In genomic region chrX:13212191-13212651, GRCh38 we compare ENCODE assay signal across 14 cellular contexts.
DNase-seq lines count a peak whose midpoint lies in the region; TF ChIP-seq lines count a peak whose summit lies in the region.
"Had no signal": no experiment of that assay in that cellular context is flagged by ENCODE, and none has a peak within 500 bp of the region (broad histone marks: within the 10 kb centered on the region; RNA-seq: fewer than 3 reads in every experiment).

No MANE protein-coding gene starts in this region.

- H3K4me3 ChIP-seq in left ventricle myocardium inferior (no peak overlapping the region), stomach (no peak overlapping the region)
- H3K4me3 ChIP-seq in CD8-positive, alpha-beta memory T cell (ENCODE audit: low read length) = no peak overlapping the region

- no peaks in the 10 kb centered on the region for H3K36me3 ChIP-seq in left ventricle myocardium inferior
- no peaks in the 10 kb centered on the region for H3K36me3 ChIP-seq in stomach
- H3K36me3 ChIP-seq in CD8-positive, alpha-beta memory T cell (ENCODE audit: insufficient read depth, low read length) = no peaks in the 10 kb centered on the region

- no peaks in the 10 kb centered on the region for H3K9me3 Mint-ChIP-seq in CD8-positive, alpha-beta memory T cell

- H3K4me1 Mint-ChIP-seq in CD8-positive, alpha-beta memory T cell = peaks cover 0 to 4% (median 0%) of the 10 kb centered on the region in 3 donors

- H3K36me3 Mint-ChIP-seq in CD8-positive, alpha-beta memory T cell = peaks cover 0 to 12% (median 0%) of the 10 kb centered on the region in 3 donors
- H3K36me3 Mint-ChIP-seq: type B pancreatic cell had no signal

- H3K27me3 ChIP-seq in left ventricle myocardium inferior (ENCODE audit: low read depth) = no peaks in the 10 kb centered on the region
- no peaks in the 10 kb centered on the region for H3K27me3 ChIP-seq in stomach
- H3K27me3 ChIP-seq in CD8-positive, alpha-beta memory T cell (ENCODE audit: insufficient read depth, low read length, poor library complexity, severe bottlenecking) = no peaks in the 10 kb centered on the region

- CTCF ChIA-PET in CD8-positive, alpha-beta memory T cell (lab: Charles Lee) = no interaction called here

- DNase-seq in DMS 273 (lab: John Stamatoyannopoulos, UW; ENCODE audit: unreplicated experiment) (peak; percentile 30), DMS 273 treated with DMSO at 0.1 percent for 48 hours (lab: John Stamatoyannopoulos, UW) (no peak), amniotic epithelial cell (ENCODE audit: low read depth) (peak; percentile 75), left ventricle myocardium inferior (peak; percentile 16), stomach (no peak), dedifferentiated amniotic fluid mesenchymal stem cell (ENCODE audit: extremely low spot score) (no peak), occipital lobe (lab: John Stamatoyannopoulos, UW) (no peak)
- no peak for DNase-seq in CD8-positive, alpha-beta memory T cell
- DNase-seq: activated CD4-positive, alpha-beta T cell treated with anti-CD3 and anti-CD28 coated beads, Interleukin-2, amount 50 U/mL, for 4 hours; activated gamma-delta T cell treated with Interleukin-2 at 50 U/mL for 16 hours; caudate nucleus had no signal

- no peak overlapping the region for H3K4me3 Mint-ChIP-seq in CD8-positive, alpha-beta memory T cell
- H3K4me3 Mint-ChIP-seq: neural crest cell, type B pancreatic cell had no signal

- H3K27ac ChIP-seq in left ventricle myocardium inferior (replicated peaks) (peak overlapping the region; percentile 75), stomach (peak overlapping the region in 3 of 5 donors; percentile 22 to 60 (median 39))
- no peak overlapping the region for H3K27ac ChIP-seq in CD8-positive, alpha-beta memory T cell (ENCODE audit: low read depth, low read length)
- H3K27ac ChIP-seq: 22Rv1 had no signal

- intact Hi-C loops in left ventricle myocardium inferior (cut with micrococcal nuclease) (no loop called here), stomach (cut with DNase I; ENCODE audit: low total_unique reads) (no loop called here)

- POLR2A ChIA-PET in CD8-positive, alpha-beta memory T cell (lab: Charles Lee) = no interaction called here

- peaks cover 0 to 8% of the 10 kb centered on the region in 2 donors for H3K27me3 Mint-ChIP-seq in CD8-positive, alpha-beta memory T cell
- H3K27me3 Mint-ChIP-seq: type B pancreatic cell had no signal

- WGBS in stomach, 5 donors = 17 to 50% (median 40%) methylated on average over 1 of the region's 1 CpG

- TF ChIP-seq CTCF in left ventricle myocardium inferior (IDR thresholded peaks at IDR 0.05; ENCODE audit: borderline replicate concordance) = no peak
- no peak for TF ChIP-seq CTCF in stomach (IDR thresholded peaks at IDR 0.05)

- H3K4me1 ChIP-seq in left ventricle myocardium inferior (peaks cover 14% of the 10 kb centered on the region), stomach (peaks cover 0 to 12% (median 0%) of the 10 kb centered on the region in 4 donors)
- H3K4me1 ChIP-seq in CD8-positive, alpha-beta memory T cell (ENCODE audit: insufficient read depth, low read length) = no peaks in the 10 kb centered on the region

- H3K27ac Mint-ChIP-seq in CD8-positive, alpha-beta memory T cell = peak overlapping the region in 1 of 8 donors; percentile 2
- H3K27ac Mint-ChIP-seq: type B pancreatic cell had no signal

- no peak for TF ChIP-seq EP300 in stomach (IDR thresholded peaks at IDR 0.05)

- no peak for TF ChIP-seq POLR2A in stomach (IDR thresholded peaks at IDR 0.05)

- H3K9me3 ChIP-seq in left ventricle myocardium inferior (replicated peaks) (no peaks in the 10 kb centered on the region), stomach (no peaks in the 10 kb centered on the region)
- no peaks in the 10 kb centered on the region for H3K9me3 ChIP-seq in CD8-positive, alpha-beta memory T cell (ENCODE audit: low read length)

Comparison
In these comparisons a context has a peak if more than half of its experiments do, and no peak if none do; other contexts are left out.
1. DNase-seq: peak in DMS 273 (single experiment), amniotic epithelial cell (single experiment) and left ventricle myocardium inferior (single experiment); none in DMS 273 treated with DMSO at 0.1 percent for 48 hours (single experiment), stomach (single experiment), dedifferentiated amniotic fluid mesenchymal stem cell (single experiment), CD8-positive, alpha-beta memory T cell (0 of 5) and occipital lobe (single experiment).